In genomic region chr3:23859012-23859743, GRCh38 we compare ENCODE assay signal across 11 cellular contexts. TPM values are rescaled to one million over a fixed set of nuclear protein-coding genes. Genes with fewer than 3 reads are reported as not detected.
DNase-seq lines count a peak whose midpoint lies in the region; ATAC-seq and TF ChIP-seq lines count a peak whose summit lies in the region.
"Had no signal": no experiment of that assay in that cellular context is flagged by ENCODE, and none has a peak within 500 bp of the region (broad histone marks: within the 10 kb centered on the region; RNA-seq: fewer than 3 reads in every experiment).

No MANE protein-coding gene starts in this region.

- no peak for TF ChIP-seq CTCF in testis (IDR thresholded peaks at IDR 0.05)
- no peak for TF ChIP-seq CTCF in OCI-LY7 (conservative IDR thresholded peaks at IDR 0.05; ENCODE audit: low read length)

- peaks cover 10% of the 10 kb centered on the region for H3K36me3 Mint-ChIP-seq in activated CD4-positive, alpha-beta T cell treated with anti-CD3 and anti-CD28 coated beads, Interleukin-2, amount 10 ng/mL, durations not matched to agents 24 days and 14 days (ENCODE audit: low read depth)
- H3K36me3 Mint-ChIP-seq in activated CD4-positive, alpha-beta T cell treated with anti-CD3 and anti-CD28 coated beads for 36 hours (ENCODE audit: low read depth), result peaks cover 9% of the 10 kb centered on the region
- H3K36me3 Mint-ChIP-seq in activated T-helper 17 cell treated with anti-CD3 and anti-CD28 coated beads, Interleukin-2, amount 50 U/mL, for 72 hours (ENCODE audit: low read depth), result peaks cover 18% of the 10 kb centered on the region
- no peaks in the 10 kb centered on the region for H3K36me3 Mint-ChIP-seq in immature natural killer cell

- H3K4me3 ChIP-seq in testis (no peak overlapping the region), OCI-LY7 (ENCODE audit: low read depth, low read length, poor library complexity, severe bottlenecking) (no peak overlapping the region)

- peak; percentile 50 for DNase-seq in activated CD4-positive, alpha-beta T cell treated with anti-CD3 and anti-CD28 coated beads, Interleukin-2, amount 10 ng/mL, durations not matched to agents 24 days and 14 days
- no peak for DNase-seq in activated CD4-positive, alpha-beta T cell treated with anti-CD3 and anti-CD28 coated beads for 36 hours
- DNase-seq in immature natural killer cell (no peak), testis (peak; percentile 45), OCI-LY7 (ENCODE audit: low spot score) (no peak), putamen (ENCODE audit: low spot score) (no peak)
- no peak for DNase-seq in effector CD8-positive, alpha-beta T cell (lab: John Stamatoyannopoulos, UW)
- DNase-seq: activated CD4-positive, alpha-beta T cell treated with anti-CD3 and anti-CD28 coated beads for 48 hours; NCI-H524 treated with DMSO at 0.1 percent for 48 hours had no signal

- H3K9me3 Mint-ChIP-seq in activated CD4-positive, alpha-beta T cell treated with anti-CD3 and anti-CD28 coated beads, Interleukin-2, amount 10 ng/mL, durations not matched to agents 24 days and 14 days, result no peaks in the 10 kb centered on the region
- no peaks in the 10 kb centered on the region for H3K9me3 Mint-ChIP-seq in activated CD4-positive, alpha-beta T cell treated with anti-CD3 and anti-CD28 coated beads for 36 hours (ENCODE audit: low read depth)
- no peaks in the 10 kb centered on the region for H3K9me3 Mint-ChIP-seq in activated T-helper 17 cell treated with anti-CD3 and anti-CD28 coated beads, Interleukin-2, amount 50 U/mL, for 72 hours
- no peaks in the 10 kb centered on the region for H3K9me3 Mint-ChIP-seq in immature natural killer cell
- H3K9me3 Mint-ChIP-seq: dendritic cell treated with granulocyte-macrophage colony-stimulating factor and Interleukin-4, amounts not matched to agents 40 ng/mL and 50 ng/mL, for 4 days had no signal

- no peak for TF ChIP-seq POLR2A in testis (IDR thresholded peaks at IDR 0.05)

- 8 to 28% methylated on average over 1 of the region's 1 CpG for whole genome bisulfite sequencing in testis, 2 donors

- POLR2A ChIA-PET in activated CD4-positive, alpha-beta T cell treated with anti-CD3 and anti-CD28 coated beads for 36 hours (lab: Charles Lee), result no interaction called here
- POLR2A ChIA-PET in OCI-LY7 (lab: Charles Lee), result interaction anchor here (0.6 to 1.7 kb wide), 6 partner anchors 11 to 206 kb away, joined by 3 to 16 read pairs (median 4); no protein-coding TSS in a partner anchor

- no peaks in the 10 kb centered on the region for H3K27me3 Mint-ChIP-seq in activated CD4-positive, alpha-beta T cell treated with anti-CD3 and anti-CD28 coated beads, Interleukin-2, amount 10 ng/mL, durations not matched to agents 24 days and 14 days
- H3K27me3 Mint-ChIP-seq in activated CD4-positive, alpha-beta T cell treated with anti-CD3 and anti-CD28 coated beads for 36 hours, result no peaks in the 10 kb centered on the region
- H3K27me3 Mint-ChIP-seq in activated T-helper 17 cell treated with anti-CD3 and anti-CD28 coated beads, Interleukin-2, amount 50 U/mL, for 72 hours, result no peaks in the 10 kb centered on the region
- H3K27me3 Mint-ChIP-seq in immature natural killer cell (ENCODE audit: low read depth in 3 of 3), result peaks cover 0 to 3% (median 1%) of the 10 kb centered on the region in 3 donors
- H3K27me3 Mint-ChIP-seq: dendritic cell treated with granulocyte-macrophage colony-stimulating factor and Interleukin-4, amounts not matched to agents 40 ng/mL and 50 ng/mL, for 4 days had no signal

- H3K4me3 Mint-ChIP-seq in activated CD4-positive, alpha-beta T cell treated with anti-CD3 and anti-CD28 coated beads, Interleukin-2, amount 10 ng/mL, durations not matched to agents 24 days and 14 days, result no peak overlapping the region
- H3K4me3 Mint-ChIP-seq in activated CD4-positive, alpha-beta T cell treated with anti-CD3 and anti-CD28 coated beads for 36 hours, result no peak overlapping the region
- H3K4me3 Mint-ChIP-seq in activated T-helper 17 cell treated with anti-CD3 and anti-CD28 coated beads, Interleukin-2, amount 50 U/mL, for 72 hours, result peak overlapping the region; percentile 15
- peak overlapping the region in 4 of 5 donors; percentile 7 to 60 (median 26) for H3K4me3 Mint-ChIP-seq in immature natural killer cell
- H3K4me3 Mint-ChIP-seq: dendritic cell treated with granulocyte-macrophage colony-stimulating factor and Interleukin-4, amounts not matched to agents 40 ng/mL and 50 ng/mL, for 4 days had no signal

- no peak overlapping the region for H2AFZ ChIP-seq in OCI-LY7 (ENCODE audit: low read length)

- H3K27me3 ChIP-seq in testis, result no peaks in the 10 kb centered on the region

- intact Hi-C loops in activated CD4-positive, alpha-beta T cell treated with anti-CD3 and anti-CD28 coated beads, Interleukin-2, amount 10 ng/mL, durations not matched to agents 24 days and 14 days (cut with micrococcal nuclease), result no loop called here
- intact Hi-C loops in activated CD4-positive, alpha-beta T cell treated with anti-CD3 and anti-CD28 coated beads for 36 hours (cut with DNase I, micrococcal nuclease), result no loop called here
- intact Hi-C loops in testis (cut with DNase I; ENCODE audit: low total_unique reads), result no loop called here
- intact Hi-C loops in OCI-LY7 (cut with micrococcal nuclease; ENCODE audit: unreplicated experiment), result loop anchor here (5.0 kb wide), 1 partner anchor 47 kb away; no protein-coding TSS in a partner anchor

- H3K27ac ChIP-seq in testis (peak overlapping the region; percentile 57 to 70), OCI-LY7 (ENCODE audit: low read depth, low read length, poor library complexity, severe bottlenecking) (no peak overlapping the region)

- H3K9me2 ChIP-seq in OCI-LY7 (ENCODE audit: insufficient read depth, low read length), result no peaks in the 10 kb centered on the region

- no peak overlapping the region for H3K27ac Mint-ChIP-seq in activated CD4-positive, alpha-beta T cell treated with anti-CD3 and anti-CD28 coated beads, Interleukin-2, amount 10 ng/mL, durations not matched to agents 24 days and 14 days
- no peak overlapping the region for H3K27ac Mint-ChIP-seq in activated CD4-positive, alpha-beta T cell treated with anti-CD3 and anti-CD28 coated beads for 36 hours
- peak overlapping the region; percentile 9 for H3K27ac Mint-ChIP-seq in activated T-helper 17 cell treated with anti-CD3 and anti-CD28 coated beads, Interleukin-2, amount 50 U/mL, for 72 hours
- H3K27ac Mint-ChIP-seq in immature natural killer cell, result peak overlapping the region; percentile 4 to 69 (median 26)
- H3K27ac Mint-ChIP-seq: dendritic cell treated with granulocyte-macrophage colony-stimulating factor and Interleukin-4, amounts not matched to agents 40 ng/mL and 50 ng/mL, for 4 days had no signal

- H3K9me3 ChIP-seq in testis, result no peaks in the 10 kb centered on the region
- H3K9me3 ChIP-seq in OCI-LY7 (ENCODE audit: low read length), result no peaks in the 10 kb centered on the region

- BruUV-seq in OCI-LY7 (replicated peaks; lab: Mats Ljungman, UMichigan), result no TSS peak

- no peak for ATAC-seq in activated CD4-positive, alpha-beta T cell treated with anti-CD3 and anti-CD28 coated beads for 36 hours
- peak; percentile 55 for ATAC-seq in activated T-helper 17 cell treated with anti-CD3 and anti-CD28 coated beads, Interleukin-2, amount 50 U/mL, for 72 hours (replicated peaks)

- CTCF ChIA-PET in activated CD4-positive, alpha-beta T cell treated with anti-CD3 and anti-CD28 coated beads for 36 hours (lab: Charles Lee), result interaction anchor here (0.7 to 1.4 kb wide), 3 partner anchors 25 to 51 kb away, joined by 3 read pairs; no protein-coding TSS in a partner anchor
- CTCF ChIA-PET in OCI-LY7 (lab: Charles Lee; ENCODE audit: unreplicated experiment), result no interaction called here

- peaks cover 32% of the 10 kb centered on the region for H4K20me1 ChIP-seq in OCI-LY7 (ENCODE audit: insufficient read depth, low read length)

- H3K4me2 ChIP-seq in OCI-LY7 (ENCODE audit: low read length), result no peak overlapping the region

- H3K4me1 ChIP-seq in testis, result peaks cover 39% of the 10 kb centered on the region
- H3K4me1 ChIP-seq in OCI-LY7 (ENCODE audit: insufficient read depth, low read length, poor library complexity, severe bottlenecking), result peaks cover 29% of the 10 kb centered on the region

- H3K36me3 ChIP-seq in testis (ENCODE audit: low read depth, missing control alignments) (no peaks in the 10 kb centered on the region), OCI-LY7 (ENCODE audit: insufficient read depth, low read length) (peaks cover 11% of the 10 kb centered on the region; the same call in 1 of the 2 replicates)

- peaks cover 30% of the 10 kb centered on the region for H3K4me1 Mint-ChIP-seq in activated CD4-positive, alpha-beta T cell treated with anti-CD3 and anti-CD28 coated beads, Interleukin-2, amount 10 ng/mL, durations not matched to agents 24 days and 14 days
- peaks cover 60% of the 10 kb centered on the region for H3K4me1 Mint-ChIP-seq in activated CD4-positive, alpha-beta T cell treated with anti-CD3 and anti-CD28 coated beads for 36 hours
- peaks cover 39% of the 10 kb centered on the region for H3K4me1 Mint-ChIP-seq in activated T-helper 17 cell treated with anti-CD3 and anti-CD28 coated beads, Interleukin-2, amount 50 U/mL, for 72 hours
- H3K4me1 Mint-ChIP-seq in immature natural killer cell, result peaks cover 60 to 73% of the 10 kb centered on the region in 2 donors

- peaks cover 55% of the 10 kb centered on the region for H3K79me2 ChIP-seq in OCI-LY7 (ENCODE audit: insufficient read depth, low read depth, low read length)

RNA-seq across cellular contexts. Expression of gene UBE2E1, which starts 53.4 kb away (rescaled TPM):
- 72.6 and 79.5 TPM in 2 replicates for total RNA-seq in activated CD4-positive, alpha-beta T cell treated with anti-CD3 and anti-CD28 coated beads, Interleukin-2, amount 10 ng/mL, durations not matched to agents 24 days and 14 days
- total RNA-seq in activated CD4-positive, alpha-beta T cell treated with anti-CD3 and anti-CD28 coated beads for 36 hours, result 10 to 100 TPM; 86.3 to 93.8 TPM
- 10 to 100 TPM; 61.4 to 86.9 TPM for total RNA-seq in activated T-helper 17 cell treated with anti-CD3 and anti-CD28 coated beads, Interleukin-2, amount 50 U/mL, for 72 hours
- polyA plus RNA-seq in immature natural killer cell (10 to 100 TPM; 18.0 to 43.9 (median 19.2) TPM), testis (ENCODE audit: insufficient read depth, low read depth, low replicate concordance) (89.5 TPM)
- total RNA-seq in testis (10 to 100 TPM; 68.7 to 82.2 TPM), OCI-LY7 (2022) (142 and 167 TPM in 2 replicates)
- 96.7 and 126 TPM in 2 replicates for total RNA-seq in OCI-LY7 (2014; rRNA removed; shearing (Covaris generic))

RNA-seq across cellular contexts. Expression of gene NKIRAS1, which starts 57.6 kb away (rescaled TPM):
- 4.8 and 5.2 TPM in 2 replicates for total RNA-seq in activated CD4-positive, alpha-beta T cell treated with anti-CD3 and anti-CD28 coated beads, Interleukin-2, amount 10 ng/mL, durations not matched to agents 24 days and 14 days
- total RNA-seq in activated CD4-positive, alpha-beta T cell treated with anti-CD3 and anti-CD28 coated beads for 36 hours, result 1 to 10 TPM; 2.8 to 3.5 TPM
- 1 to 10 TPM; 5.1 to 6.2 TPM for total RNA-seq in activated T-helper 17 cell treated with anti-CD3 and anti-CD28 coated beads, Interleukin-2, amount 50 U/mL, for 72 hours
- polyA plus RNA-seq in immature natural killer cell, result 1 to 10 TPM; 2.1 to 4.7 (median 4.0) TPM
- 10 to 100 TPM; 37.2 to 41.1 TPM for total RNA-seq in testis
- 35.0 TPM for polyA plus RNA-seq in testis (ENCODE audit: insufficient read depth, low read depth, low replicate concordance)
- 4.0 and 4.1 TPM in 2 replicates for total RNA-seq in OCI-LY7 (2014; rRNA removed; shearing (Covaris generic))
- total RNA-seq in OCI-LY7 (2022), result 3.7 and 4.7 TPM in 2 replicates

RNA-seq across cellular contexts. Expression of gene RPL15, which starts 57.8 kb away (rescaled TPM):
- 1,840 and 1,850 TPM in 2 replicates for total RNA-seq in activated CD4-positive, alpha-beta T cell treated with anti-CD3 and anti-CD28 coated beads, Interleukin-2, amount 10 ng/mL, durations not matched to agents 24 days and 14 days
- total RNA-seq in activated CD4-positive, alpha-beta T cell treated with anti-CD3 and anti-CD28 coated beads for 36 hours, result 1,000 to 10,000 TPM; 2,605 to 3,065 TPM
- 1,000 to 10,000 TPM; 2,157 to 2,530 TPM for total RNA-seq in activated T-helper 17 cell treated with anti-CD3 and anti-CD28 coated beads, Interleukin-2, amount 50 U/mL, for 72 hours
- 1,000 to 10,000 TPM; 2,712 to 5,031 (median 2,871) TPM for polyA plus RNA-seq in immature natural killer cell
- 1,000 to 10,000 TPM in 1 of 2 donors, 100 to 1,000 TPM in 1; 783 to 1,409 TPM for total RNA-seq in testis
- 1,993 TPM for polyA plus RNA-seq in testis (ENCODE audit: insufficient read depth, low read depth, low replicate concordance)
- total RNA-seq in OCI-LY7 (2014; rRNA removed; shearing (Covaris generic)), result 2,205 and 2,390 TPM in 2 replicates
- total RNA-seq in OCI-LY7 (2022), result 2,355 and 2,716 TPM in 2 replicates

Comparison
In these comparisons a context has a peak if more than half of its experiments do, and no peak if none do; other contexts are left out.
1. DNase-seq: peak in activated CD4-positive, alpha-beta T cell treated with anti-CD3 and anti-CD28 coated beads, Interleukin-2, amount 10 ng/mL, durations not matched to agents 24 days and 14 days (single experiment) and testis (single experiment); none in activated CD4-positive, alpha-beta T cell treated with anti-CD3 and anti-CD28 coated beads for 36 hours (single experiment), immature natural killer cell (0 of 3), OCI-LY7 (single experiment), putamen (single experiment) and effector CD8-positive, alpha-beta T cell (single experiment).
2. H3K27ac Mint-ChIP-seq: peak in activated T-helper 17 cell treated with anti-CD3 and anti-CD28 coated beads, Interleukin-2, amount 50 U/mL, for 72 hours (single experiment) and immature natural killer cell (6 of 6); none in activated CD4-positive, alpha-beta T cell treated with anti-CD3 and anti-CD28 coated beads, Interleukin-2, amount 10 ng/mL, durations not matched to agents 24 days and 14 days (single experiment) and activated CD4-positive, alpha-beta T cell treated with anti-CD3 and anti-CD28 coated beads for 36 hours (single experiment).
3. H3K4me3 Mint-ChIP-seq: peak in activated T-helper 17 cell treated with anti-CD3 and anti-CD28 coated beads, Interleukin-2, amount 50 U/mL, for 72 hours (single experiment) and immature natural killer cell (4 of 5); none in activated CD4-positive, alpha-beta T cell treated with anti-CD3 and anti-CD28 coated beads, Interleukin-2, amount 10 ng/mL, durations not matched to agents 24 days and 14 days (single experiment) and activated CD4-positive, alpha-beta T cell treated with anti-CD3 and anti-CD28 coated beads for 36 hours (single experiment).